Comparison of ENCODE assay signal across 19 cellular contexts in genomic region chr6:53805725-53806124, GRCh38. TPM values are rescaled to one million over a fixed set of nuclear protein-coding genes. Genes with fewer than 3 reads are reported as not detected.
DNase-seq lines count a peak whose midpoint lies in the region; ATAC-seq, FAIRE-seq and TF ChIP-seq lines count a peak whose summit lies in the region.
"Had no signal": no experiment of that assay in that cellular context is flagged by ENCODE, and none has a peak within 500 bp of the region (broad histone marks: within the 10 kb centered on the region; RNA-seq: fewer than 3 reads in every experiment).

No MANE protein-coding gene starts in this region.

- H3K27me3 ChIP-seq in keratinocyte (ENCODE audit: control insufficient read depth, extremely low read depth, insufficient read depth, low read length) = no peaks in the 10 kb centered on the region

- H2AFZ ChIP-seq in keratinocyte (ENCODE audit: control insufficient read depth, low read length) = no peak overlapping the region

- H4K20me1 ChIP-seq in keratinocyte (ENCODE audit: control insufficient read depth, extremely low read depth, insufficient read depth, low read length) = no peaks in the 10 kb centered on the region

- no peak for ATAC-seq in HG03520 (IDR thresholded peaks at IDR 0.05; ENCODE audit: unreplicated experiment)
- ATAC-seq: sciatic nerve, T-helper 17 cell had no signal

- H3K4me1 ChIP-seq in keratinocyte (ENCODE audit: control insufficient read depth, extremely low read depth, insufficient read depth, low read length) = peaks cover 31% of the 10 kb centered on the region

- peak; percentile 36 for FAIRE-seq in keratinocyte (lab: Jason Lieb, UNC)
- FAIRE-seq: G401.6, GM12891 had no signal

- no peak overlapping the region for H3K9ac ChIP-seq in keratinocyte (ENCODE audit: control insufficient read depth, extremely low read depth, insufficient read depth, low read length)

- H3K4me3 ChIP-seq in keratinocyte (ENCODE audit: control insufficient read depth in 2 of 3, extremely low read depth in 1 of 3, insufficient read depth in 2 of 3, low read depth in 1 of 3, low read length in 3 of 3) = no peak overlapping the region

- DNase-seq in NCI-H2227 (lab: John Stamatoyannopoulos, UW; ENCODE audit: unreplicated experiment) = peak; percentile 20
- no peak for DNase-seq in NCI-H2227 treated with DMSO at 0.1 percent for 48 hours (lab: John Stamatoyannopoulos, UW)
- DNase-seq in Daoy (ENCODE audit: low read depth) = peak; percentile 23
- DNase-seq in NCI-H146 treated with DMSO at 0.1 percent for 48 hours (lab: John Stamatoyannopoulos, UW; ENCODE audit: unreplicated experiment) = peak; percentile 4
- DNase-seq in keratinocyte (ENCODE audit: low read depth, low spot score) = no peak
- DNase-seq in epidermal melanocyte (ENCODE audit: insufficient read length, low spot score) = no peak
- no peak for DNase-seq in NOMO-1 treated with DMSO at 0.1 percent for 48 hours (lab: John Stamatoyannopoulos, UW; ENCODE audit: unreplicated experiment)
- DNase-seq: activated CD8-positive, alpha-beta memory T cell treated with anti-CD3 and anti-CD28 coated beads, Interleukin-2, amount 50 U/mL, for 48 hours; activated naive CD4-positive, alpha-beta T cell; CD4-positive, alpha-beta memory T cell; foreskin fibroblast; NCI-H226; OCI-M1; stimulated activated CD4-positive, alpha-beta T cell treated with anti-CD3 and anti-CD28 coated beads, Interleukin-1b, Interleukin-23, amount 100 ng/mL, for 48 hours; T-helper 17 cell had no signal

- H3K36me3 ChIP-seq in keratinocyte (ENCODE audit: control insufficient read depth in 2 of 2, extremely low read depth in 1 of 2, insufficient read depth in 2 of 2, low read length in 2 of 2) = no peaks in the 10 kb centered on the region

- peaks cover 81% of the 10 kb centered on the region for H3K79me2 ChIP-seq in keratinocyte (ENCODE audit: control insufficient read depth, insufficient read depth, low read length)

- H3K4me2 ChIP-seq in keratinocyte (ENCODE audit: control insufficient read depth, extremely low read depth, insufficient read depth, low read depth, low read length) = no peak overlapping the region

- TF ChIP-seq CTCF in keratinocyte (optimal IDR thresholded peaks at IDR 0.05 in 1 of 3, IDR thresholded peaks at IDR 0.05 in 1 of 3, conservative IDR thresholded peaks at IDR 0.05 in 1 of 3; ENCODE audit: extremely low read depth in 1 of 3, insufficient read depth in 2 of 3, low read length in 3 of 3) = no peak

- H3K27ac ChIP-seq in keratinocyte (ENCODE audit: control insufficient read depth, insufficient read depth, low read length) = no peak overlapping the region

- peaks cover 4% of the 10 kb centered on the region for H3K9me1 ChIP-seq in keratinocyte (ENCODE audit: control insufficient read depth, extremely low read depth, insufficient read depth, low read length)

- no peaks in the 10 kb centered on the region for H3K9me3 ChIP-seq in keratinocyte (ENCODE audit: control insufficient read depth, low read depth, low read length)

- dilution Hi-C loops in keratinocyte (cut with MboI; ENCODE audit: extremely low pct_ligation_motif_present, low sequenced_read_pairs) = no loop called here

RNA-seq across cellular contexts. Expression of gene LRRC1, which starts 10.9 kb away (rescaled TPM):
- 12.2 and 13.1 TPM in 2 replicates for total RNA-seq in Daoy (2014; rRNA removed; shearing (Covaris generic))
- polyA plus RNA-seq in keratinocyte = 16.2 to 19.7 TPM (median 18.5 TPM) in 3 replicates
- 16.6 TPM for polyA plus RNA-seq in keratinocyte (2011; ENCODE audit: low read depth)
- polyA plus RNA-seq in keratinocyte (2011; cell fraction: cytosol; rRNA removed) = 15.8 and 20.8 TPM in 2 replicates
- polyA plus RNA-seq in keratinocyte (2011; cell fraction: nucleus; rRNA removed) = 23.5 and 26.7 TPM in 2 replicates
- 15.0 and 22.8 TPM in 2 replicates for polyA plus RNA-seq in keratinocyte (2012; ENCODE audit: low replicate concordance)
- polyA minus RNA-seq in keratinocyte = 16.9 to 18.9 TPM (median 17.7 TPM) in 3 replicates
- 13.6 TPM for polyA minus RNA-seq in keratinocyte (2011; cell fraction: cytosol; rRNA and poly(A)+ RNA removed)
- 15.6 and 22.0 TPM in 2 replicates for polyA minus RNA-seq in keratinocyte (2011; cell fraction: nucleus; rRNA and poly(A)+ RNA removed)

Comparison
In these comparisons a context has a peak if more than half of its experiments do, and no peak if none do; other contexts are left out.
1. DNase-seq: peak in NCI-H2227 (single experiment), Daoy (single experiment) and NCI-H146 treated with DMSO at 0.1 percent for 48 hours (single experiment); none in NCI-H2227 treated with DMSO at 0.1 percent for 48 hours (single experiment), keratinocyte (single experiment), epidermal melanocyte (single experiment) and NOMO-1 treated with DMSO at 0.1 percent for 48 hours (single experiment).